In the genomic region with DNA sequence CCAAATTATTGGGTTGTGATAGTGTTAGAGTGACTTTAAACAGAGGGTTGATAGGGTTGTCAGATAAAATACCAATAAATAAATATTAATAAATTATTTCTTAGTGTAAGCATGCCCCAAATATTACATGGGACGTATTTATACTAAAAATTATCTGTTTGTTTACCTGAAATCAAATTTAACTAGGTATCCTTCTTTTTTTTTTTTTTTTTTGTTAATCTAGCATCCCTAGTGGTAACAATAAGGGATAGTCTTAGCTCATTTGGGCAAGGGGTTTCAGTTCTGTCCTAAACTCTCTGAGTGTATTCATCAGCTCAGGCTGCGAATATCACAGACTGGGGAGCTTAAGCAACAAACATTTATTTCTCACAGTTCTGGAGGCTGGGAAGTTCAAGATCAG, we compare ENCODE assay signal across 38 cellular contexts. TPM values are rescaled to one million over a fixed set of nuclear protein-coding genes. Genes with fewer than 3 reads are reported as not detected.
"Had no signal": no experiment of that assay in that cellular context is flagged by ENCODE, and none has a peak within 500 bp of the region (broad histone marks: within the 10 kb centered on the region; RNA-seq: fewer than 3 reads in every experiment).

No MANE protein-coding gene starts in this region.

- H3K9me3 Mint-ChIP-seq: activated naive CD4-positive, alpha-beta T cell treated with anti-CD3 and anti-CD28 coated beads for 36 hours; activated naive CD4-positive, alpha-beta T cell treated with anti-CD3 and anti-CD28 coated beads, Interleukin-2, amount 50 U/mL, for 24 hours; activated naive CD8-positive, alpha-beta T cell treated with anti-CD3 and anti-CD28 coated beads for 36 hours; activated naive CD8-positive, alpha-beta T cell treated with anti-CD3 and anti-CD28 coated beads, Interleukin-2, amount 50 U/mL, for 24 hours; activated T-cell treated with anti-CD3 and anti-CD28 coated beads, Interleukin-2, amount 50 U/mL, for 24 hours; activated T-helper 17 cell treated with anti-CD3 and anti-CD28 coated beads, Interleukin-2, amount 50 U/mL, for 72 hours; effector memory CD8-positive, alpha-beta T cell had no signal

- H3K27ac ChIP-seq: adrenal gland, body of pancreas, epithelial cell of prostate, esophagus squamous epithelium, gastroesophageal sphincter, heart right ventricle had no signal

- H3K27ac Mint-ChIP-seq: activated CD8-positive, alpha-beta memory T cell treated with anti-CD3 and anti-CD28 coated beads, Interleukin-2, amount 10 ng/mL, durations not matched to agents 7 days and 5 days; activated CD8-positive, alpha-beta T cell treated with anti-CD3 and anti-CD28 coated beads, Interleukin-2, amount 10 ng/mL, durations not matched to agents 7 days and 5 days; activated naive CD4-positive, alpha-beta T cell treated with anti-CD3 and anti-CD28 coated beads for 36 hours; activated naive CD4-positive, alpha-beta T cell treated with anti-CD3 and anti-CD28 coated beads, Interleukin-2, amount 50 U/mL, for 24 hours; activated naive CD8-positive, alpha-beta T cell treated with anti-CD3 and anti-CD28 coated beads for 36 hours; activated naive CD8-positive, alpha-beta T cell treated with anti-CD3 and anti-CD28 coated beads, Interleukin-2, amount 50 U/mL, for 24 hours; activated T-cell treated with anti-CD3 and anti-CD28 coated beads, Interleukin-2, amount 50 U/mL, for 24 hours; activated T-cell treated with anti-CD3 and anti-CD28 coated beads, Interleukin-2, amount 50 U/mL, for 72 hours; activated T-helper 17 cell treated with anti-CD3 and anti-CD28 coated beads, Interleukin-2, amount 50 U/mL, for 72 hours; effector memory CD8-positive, alpha-beta T cell had no signal

- H3K27me3 Mint-ChIP-seq: activated CD8-positive, alpha-beta memory T cell treated with anti-CD3 and anti-CD28 coated beads, Interleukin-2, amount 10 ng/mL, durations not matched to agents 7 days and 5 days; activated naive CD4-positive, alpha-beta T cell treated with anti-CD3 and anti-CD28 coated beads, Interleukin-2, amount 50 U/mL, for 24 hours had no signal

- H3K4me3 ChIP-seq: adrenal gland, body of pancreas, esophagus squamous epithelium, gastroesophageal sphincter, heart right ventricle had no signal

- H3K36me3 ChIP-seq: adrenal gland, esophagus squamous epithelium, gastroesophageal sphincter, heart right ventricle had no signal

- H3K36me3 Mint-ChIP-seq: activated CD8-positive, alpha-beta memory T cell treated with anti-CD3 and anti-CD28 coated beads, Interleukin-2, amount 10 ng/mL, durations not matched to agents 7 days and 5 days; activated naive CD4-positive, alpha-beta T cell treated with anti-CD3 and anti-CD28 coated beads, Interleukin-2, amount 50 U/mL, for 24 hours; activated naive CD8-positive, alpha-beta T cell treated with anti-CD3 and anti-CD28 coated beads for 36 hours had no signal

- H3K9me3 ChIP-seq: adrenal gland, body of pancreas, esophagus squamous epithelium, heart right ventricle had no signal

- H3K27me3 ChIP-seq: adrenal gland, body of pancreas, esophagus squamous epithelium, gastroesophageal sphincter had no signal

- ATAC-seq: activated CD4-positive, CD25-positive, alpha-beta regulatory T cell treated with anti-CD3 and anti-CD28 coated beads, Interleukin-2, amount 50 U/mL, for 24 hours; activated CD8-positive, alpha-beta memory T cell treated with anti-CD3 and anti-CD28 coated beads, Interleukin-2, amount 10 ng/mL, durations not matched to agents 7 days and 5 days; activated CD8-positive, alpha-beta T cell treated with anti-CD3 and anti-CD28 coated beads, Interleukin-2, amount 10 ng/mL, durations not matched to agents 7 days and 5 days; activated naive CD8-positive, alpha-beta T cell treated with anti-CD3 and anti-CD28 coated beads, Interleukin-2, amount 50 U/mL, for 24 hours; activated T-cell treated with anti-CD3 and anti-CD28 coated beads, Interleukin-2, amount 50 U/mL, for 72 hours; activated T-helper 17 cell treated with anti-CD3 and anti-CD28 coated beads, Interleukin-2, amount 50 U/mL, for 72 hours; body of pancreas; effector memory CD8-positive, alpha-beta T cell; gastroesophageal sphincter; heart right ventricle had no signal

- DNase-seq: activated CD4-positive, alpha-beta T cell treated with anti-CD3 and anti-CD28 coated beads for 48 hours; activated CD4-positive, alpha-beta T cell treated with anti-CD3 and anti-CD28 coated beads, Interleukin-2, amount 50 U/mL, for 1 hour; activated CD4-positive, alpha-beta T cell treated with anti-CD3 and anti-CD28 coated beads, Interleukin-2, amount 50 U/mL, for 48 hours; activated CD8-positive, alpha-beta memory T cell treated with anti-CD3 and anti-CD28 coated beads, Interleukin-2, amount 10 ng/mL, durations not matched to agents 7 days and 5 days; activated CD8-positive, alpha-beta memory T cell treated with anti-CD3 and anti-CD28 coated beads, Interleukin-2, amount 50 U/mL, for 4 hours; activated CD8-positive, alpha-beta T cell treated with anti-CD3 and anti-CD28 coated beads, Interleukin-2, amount 10 ng/mL, durations not matched to agents 7 days and 5 days; activated effector memory CD4-positive, alpha-beta T cell treated with Interleukin-2 at 50 U/mL for 16 hours; activated naive CD4-positive, alpha-beta T cell treated with anti-CD3 and anti-CD28 coated beads for 36 hours; activated naive CD8-positive, alpha-beta T cell treated with anti-CD3 and anti-CD28 coated beads for 36 hours; activated naive CD8-positive, alpha-beta T cell treated with anti-CD3 and anti-CD28 coated beads, Interleukin-2, amount 50 U/mL, for 24 hours; activated T-cell treated with anti-CD3 and anti-CD28 coated beads, Interleukin-2, amount 50 U/mL, for 24 hours; activated T-cell treated with anti-CD3 and anti-CD28 coated beads, Interleukin-2, amount 50 U/mL, for 72 hours; adrenal gland; amygdala; aorta; body of pancreas; caudate nucleus; cortex of kidney; dermis blood vessel endothelial cell; effector CD4-positive, alpha-beta T cell; effector memory CD8-positive, alpha-beta T cell; esophagus squamous epithelium; foreskin melanocyte; heart right ventricle; T-helper 2 cell had no signal

- H3K4me1 Mint-ChIP-seq: activated CD8-positive, alpha-beta memory T cell treated with anti-CD3 and anti-CD28 coated beads, Interleukin-2, amount 10 ng/mL, durations not matched to agents 7 days and 5 days; activated naive CD4-positive, alpha-beta T cell treated with anti-CD3 and anti-CD28 coated beads, Interleukin-2, amount 50 U/mL, for 24 hours; activated naive CD8-positive, alpha-beta T cell treated with anti-CD3 and anti-CD28 coated beads for 36 hours; activated naive CD8-positive, alpha-beta T cell treated with anti-CD3 and anti-CD28 coated beads, Interleukin-2, amount 50 U/mL, for 24 hours had no signal

- H3K4me1 ChIP-seq: adrenal gland, heart right ventricle had no signal

- H3K4me3 Mint-ChIP-seq: activated CD8-positive, alpha-beta memory T cell treated with anti-CD3 and anti-CD28 coated beads, Interleukin-2, amount 10 ng/mL, durations not matched to agents 7 days and 5 days; activated CD8-positive, alpha-beta T cell treated with anti-CD3 and anti-CD28 coated beads, Interleukin-2, amount 10 ng/mL, durations not matched to agents 7 days and 5 days; activated naive CD4-positive, alpha-beta T cell treated with anti-CD3 and anti-CD28 coated beads for 36 hours; activated naive CD4-positive, alpha-beta T cell treated with anti-CD3 and anti-CD28 coated beads, Interleukin-2, amount 50 U/mL, for 24 hours; activated naive CD8-positive, alpha-beta T cell treated with anti-CD3 and anti-CD28 coated beads for 36 hours; activated naive CD8-positive, alpha-beta T cell treated with anti-CD3 and anti-CD28 coated beads, Interleukin-2, amount 50 U/mL, for 24 hours; activated T-cell treated with anti-CD3 and anti-CD28 coated beads, Interleukin-2, amount 50 U/mL, for 24 hours; activated T-cell treated with anti-CD3 and anti-CD28 coated beads, Interleukin-2, amount 50 U/mL, for 72 hours; activated T-helper 17 cell treated with anti-CD3 and anti-CD28 coated beads, Interleukin-2, amount 50 U/mL, for 72 hours; effector memory CD8-positive, alpha-beta T cell had no signal

RNA-seq across cellular contexts. Expression of a gene that starts 1.3 kb away (rescaled TPM):
- total RNA-seq: activated CD8-positive, alpha-beta memory T cell treated with anti-CD3 and anti-CD28 coated beads for 36 hours; activated CD8-positive, alpha-beta memory T cell treated with anti-CD3 and anti-CD28 coated beads, Interleukin-2, amount 10 ng/mL, durations not matched to agents 7 days and 5 days; activated CD8-positive, alpha-beta T cell treated with anti-CD3 and anti-CD28 coated beads, Interleukin-2, amount 10 ng/mL, durations not matched to agents 7 days and 5 days; activated naive CD4-positive, alpha-beta T cell treated with anti-CD3 and anti-CD28 coated beads for 36 hours; activated naive CD8-positive, alpha-beta T cell treated with anti-CD3 and anti-CD28 coated beads for 36 hours; activated T-cell treated with anti-CD3 and anti-CD28 coated beads, Interleukin-2, amount 50 U/mL, for 72 hours; activated T-helper 17 cell treated with anti-CD3 and anti-CD28 coated beads, Interleukin-2, amount 50 U/mL, for 72 hours; adrenal gland; aorta; body of pancreas; chondrocyte; dermis blood vessel endothelial cell; endothelial cell of umbilical vein; esophagus squamous epithelium; fibroblast of lung; fibroblast of villous mesenchyme; gastroesophageal sphincter; glomerular endothelial cell; heart right ventricle; T-helper 1 cell treated with Interleukin-12 subunit alpha and Interleukin-12 subunit beta and Interleukin-4 antibody, amounts not matched to agents 30 ng/mL and 1 ng/mL, for 36 hours had no signal
- polyA plus RNA-seq: adrenal gland, aorta, endothelial cell of umbilical vein, esophagus, fibroblast of lung, heart right ventricle had no signal
